ENCODE assay signal across 9 cellular contexts in genomic region chr4:825969-826330, GRCh38. TPM values are rescaled to one million over a fixed set of nuclear protein-coding genes. Genes with fewer than 3 reads are reported as not detected.
A peak's percentile ranks its signal among the peaks of the same experiment; 100 is the strongest.
DNase-seq lines count a peak whose midpoint lies in the region; ATAC-seq and TF ChIP-seq lines count a peak whose summit lies in the region.
"Had no signal": no experiment of that assay in that cellular context is flagged by ENCODE, and none has a peak within 500 bp of the region (broad histone marks: within the 10 kb centered on the region; RNA-seq: fewer than 3 reads in every experiment).

Gene CPLX1 (minus strand): TSS chr4:826129. CDS start chr4:824522, 1,607 bp downstream.

- DNase-seq in cardiac muscle cell (ENCODE audit: low read depth in 1 of 2, low spot score in 1 of 2), result peak in 1 of 2 donors; percentile 72
- DNase-seq in Right ventricle myocardium superior, result no peak
- DNase-seq in RKO (ENCODE audit: low spot score), result peak; percentile 66
- no peak for DNase-seq in right atrium auricular region (ENCODE audit: low spot score)
- DNase-seq in central memory CD4-positive, alpha-beta T cell, result no peak
- DNase-seq in hippocampal formation (lab: John Stamatoyannopoulos, UW), result no peak
- DNase-seq in AG08395 (ENCODE audit: low spot score), result no peak

- peaks cover 8% of the 10 kb centered on the region for H3K4me1 Mint-ChIP-seq in stimulated activated memory B cell treated with anti-CD40 and anti-IgM and Interleukin-4, amounts not matched to agents 10 μg/mL and 1 μg/mL and 100 μg/mL, for 72 hours

- intact Hi-C loops in Right ventricle myocardium superior (cut with DNase I), result no loop called here

- H3K27me3 Mint-ChIP-seq in stimulated activated memory B cell treated with anti-CD40 and anti-IgM and Interleukin-4, amounts not matched to agents 10 μg/mL and 1 μg/mL and 100 μg/mL, for 72 hours, result peaks cover 77% of the 10 kb centered on the region

- H3K4me3 Mint-ChIP-seq in stimulated activated memory B cell treated with anti-CD40 and anti-IgM and Interleukin-4, amounts not matched to agents 10 μg/mL and 1 μg/mL and 100 μg/mL, for 72 hours, result peak within 1 kb of the TSS; percentile 64

- H3K9me3 Mint-ChIP-seq in stimulated activated memory B cell treated with anti-CD40 and anti-IgM and Interleukin-4, amounts not matched to agents 10 μg/mL and 1 μg/mL and 100 μg/mL, for 72 hours, result no peaks in the 10 kb centered on the region

- no peak for ATAC-seq in Right ventricle myocardium superior (ENCODE audit: poor library complexity)
- no peak for ATAC-seq in stimulated activated memory B cell treated with anti-CD40 and anti-IgM and Interleukin-4, amounts not matched to agents 10 μg/mL and 1 μg/mL and 100 μg/mL, for 72 hours

- H3K27ac Mint-ChIP-seq in stimulated activated memory B cell treated with anti-CD40 and anti-IgM and Interleukin-4, amounts not matched to agents 10 μg/mL and 1 μg/mL and 100 μg/mL, for 72 hours, result no peak within 1 kb of the TSS

- H3K36me3 ChIP-seq in cardiac muscle cell (no peaks in the 10 kb centered on the region), right atrium auricular region (no peaks in the 10 kb centered on the region)
- H3K36me3 ChIP-seq: neutrophil had no signal

- no peak within 1 kb of the TSS for H3K27ac ChIP-seq in cardiac muscle cell
- no peak within 1 kb of the TSS for H3K27ac ChIP-seq in right atrium auricular region
- H3K27ac ChIP-seq: neutrophil had no signal

- H3K9me3 ChIP-seq in cardiac muscle cell (ENCODE audit: low read depth) (no peaks in the 10 kb centered on the region), right atrium auricular region (no peaks in the 10 kb centered on the region)
- H3K9me3 ChIP-seq: neutrophil had no signal

- H3K36me3 Mint-ChIP-seq in stimulated activated memory B cell treated with anti-CD40 and anti-IgM and Interleukin-4, amounts not matched to agents 10 μg/mL and 1 μg/mL and 100 μg/mL, for 72 hours, result no peaks in the 10 kb centered on the region

- H3K4me1 ChIP-seq in cardiac muscle cell (ENCODE audit: low read depth) (no peaks in the 10 kb centered on the region), right atrium auricular region (peaks cover 0 to 22% of the 10 kb centered on the region in 2 donors)

- TF ChIP-seq CTCF in cardiac muscle cell (IDR thresholded peaks at IDR 0.05; ENCODE audit: low read depth, low read length) (no peak), right atrium auricular region (IDR thresholded peaks at IDR 0.05) (no peak)

- H3K27me3 ChIP-seq in cardiac muscle cell, result peaks cover 80% of the 10 kb centered on the region
- peaks cover 12 to 20% of the 10 kb centered on the region in 2 donors for H3K27me3 ChIP-seq in right atrium auricular region

- peak within 1 kb of the TSS; percentile 38 for H3K4me3 ChIP-seq in cardiac muscle cell
- H3K4me3 ChIP-seq in right atrium auricular region, result peak within 1 kb of the TSS; percentile 9 to 51

RNA-seq across cellular contexts. Expression of gene CPLX1, which starts in this region (rescaled TPM):
- total RNA-seq in cardiac muscle cell (0.92 and 1.8 TPM in 2 replicates), Right ventricle myocardium superior (4.3 TPM), right atrium auricular region (1 to 10 TPM in 1 of 2 donors, under 1 TPM in 1; 0.98 to 2.3 TPM)
- 0.79 TPM in 1 of 2 replicates, not detected in the other for polyA plus RNA-seq in cardiac muscle cell
